2 cellular contexts compared by ENCODE assay signal in the genomic region with DNA sequence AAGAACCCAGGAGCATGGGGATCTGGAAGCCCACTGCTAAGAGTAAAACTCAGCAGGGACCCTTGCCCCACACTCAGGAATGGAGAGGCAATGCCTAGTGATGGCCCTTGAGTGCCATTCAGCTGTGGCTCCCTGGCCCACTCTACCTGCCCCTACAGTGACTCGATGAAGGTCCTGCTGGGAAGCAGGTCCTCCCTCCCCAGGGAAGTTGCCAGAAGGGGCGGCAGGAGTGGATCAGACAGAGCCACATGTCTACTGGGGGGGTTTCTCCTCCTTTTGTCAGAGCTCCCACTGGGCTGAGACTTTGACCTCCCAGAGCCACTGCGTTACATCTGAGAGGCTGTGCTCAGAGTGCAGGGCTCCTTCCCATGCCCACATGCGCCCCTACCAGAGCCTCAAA.
TF ChIP-seq lines count a peak whose summit lies in the region.

No MANE protein-coding gene starts in this region.

TF ChIP-seq in GM23338, 12 proteins besides CTCF, POLR2A, EP300 and RAD21:
- TF ChIP-seq POLR2AphosphoS5 (IDR thresholded peaks at IDR 0.05; ENCODE audit: low read depth) (no peak), EZH2 (IDR thresholded peaks at IDR 0.05; ENCODE audit: low read depth, unreplicated experiment) (no peak), ZNF331 (CRISPR knock-in tag; IDR thresholded peaks at IDR 0.05; ENCODE audit: low read depth) (no peak), NANOG (IDR thresholded peaks at IDR 0.05; ENCODE audit: borderline replicate concordance) (no peak), STAT1 (IDR thresholded peaks at IDR 0.05; ENCODE audit: unreplicated experiment) (no peak), EZH2phosphoT487 (IDR thresholded peaks at IDR 0.05; ENCODE audit: unreplicated experiment) (no peak)
- TF ChIP-seq, protein P1, sequence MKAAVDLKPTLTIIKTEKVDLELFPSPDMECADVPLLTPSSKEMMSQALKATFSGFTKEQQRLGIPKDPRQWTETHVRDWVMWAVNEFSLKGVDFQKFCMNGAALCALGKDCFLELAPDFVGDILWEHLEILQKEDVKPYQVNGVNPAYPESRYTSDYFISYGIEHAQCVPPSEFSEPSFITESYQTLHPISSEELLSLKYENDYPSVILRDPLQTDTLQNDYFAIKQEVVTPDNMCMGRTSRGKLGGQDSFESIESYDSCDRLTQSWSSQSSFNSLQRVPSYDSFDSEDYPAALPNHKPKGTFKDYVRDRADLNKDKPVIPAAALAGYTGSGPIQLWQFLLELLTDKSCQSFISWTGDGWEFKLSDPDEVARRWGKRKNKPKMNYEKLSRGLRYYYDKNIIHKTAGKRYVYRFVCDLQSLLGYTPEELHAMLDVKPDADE (IDR thresholded peaks at IDR 0.05) = no peak

TF ChIP-seq in K562, 482 proteins besides CTCF, POLR2A, EP300 and RAD21:
- TF ChIP-seq MCM2 (IDR thresholded peaks at IDR 0.05; ENCODE audit: low read depth) = no peak
- TF ChIP-seq, protein P2, sequence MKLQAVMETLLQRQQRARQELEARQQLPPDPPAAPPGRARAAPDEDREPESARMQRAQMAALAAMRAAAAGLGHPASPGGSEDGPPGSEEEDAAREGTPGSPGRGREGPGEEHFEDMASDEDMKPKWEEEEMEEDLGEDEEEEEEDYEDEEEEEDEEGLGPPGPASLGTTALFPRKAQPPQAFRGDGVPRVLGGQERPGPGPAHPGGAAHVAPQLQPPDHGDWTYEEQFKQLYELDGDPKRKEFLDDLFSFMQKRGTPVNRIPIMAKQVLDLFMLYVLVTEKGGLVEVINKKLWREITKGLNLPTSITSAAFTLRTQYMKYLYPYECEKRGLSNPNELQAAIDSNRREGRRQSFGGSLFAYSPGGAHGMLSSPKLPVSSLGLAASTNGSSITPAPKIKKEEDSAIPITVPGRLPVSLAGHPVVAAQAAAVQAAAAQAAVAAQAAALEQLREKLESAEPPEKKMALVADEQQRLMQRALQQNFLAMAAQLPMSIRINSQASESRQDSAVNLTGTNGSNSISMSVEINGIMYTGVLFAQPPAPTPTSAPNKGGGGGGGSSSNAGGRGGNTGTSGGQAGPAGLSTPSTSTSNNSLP (IDR thresholded peaks at IDR 0.05; ENCODE audit: borderline replicate concordance, low read depth, low read length) = no peak
- TF ChIP-seq ZNF165 (CRISPR knock-in tag; IDR thresholded peaks at IDR 0.05; ENCODE audit: borderline replicate concordance) = no peak
- TF ChIP-seq, protein P3, sequence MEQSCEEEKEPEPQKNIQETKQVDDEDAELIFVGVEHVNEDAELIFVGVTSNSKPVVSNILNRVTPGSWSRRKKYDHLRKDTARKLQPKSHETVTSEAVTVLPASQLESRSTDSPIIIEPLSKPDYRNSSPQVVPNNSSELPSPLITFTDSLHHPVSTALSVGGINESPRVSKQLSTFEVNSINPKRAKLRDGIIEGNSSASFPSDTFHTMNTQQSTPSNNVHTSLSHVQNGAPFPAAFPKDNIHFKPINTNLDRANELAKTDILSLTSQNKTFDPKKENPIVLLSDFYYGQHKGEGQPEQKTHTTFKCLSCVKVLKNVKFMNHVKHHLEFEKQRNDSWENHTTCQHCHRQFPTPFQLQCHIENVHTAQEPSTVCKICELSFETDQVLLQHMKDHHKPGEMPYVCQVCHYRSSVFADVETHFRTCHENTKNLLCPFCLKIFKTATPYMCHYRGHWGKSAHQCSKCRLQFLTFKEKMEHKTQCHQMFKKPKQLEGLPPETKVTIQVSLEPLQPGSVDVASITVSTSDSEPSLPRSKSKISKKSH (CRISPR knock-in tag; IDR thresholded peaks at IDR 0.05) = no peak
- TF ChIP-seq ARHGAP35 (IDR thresholded peaks at IDR 0.05; ENCODE audit: partially characterized antibody) = no peak
- TF ChIP-seq, protein P4, sequence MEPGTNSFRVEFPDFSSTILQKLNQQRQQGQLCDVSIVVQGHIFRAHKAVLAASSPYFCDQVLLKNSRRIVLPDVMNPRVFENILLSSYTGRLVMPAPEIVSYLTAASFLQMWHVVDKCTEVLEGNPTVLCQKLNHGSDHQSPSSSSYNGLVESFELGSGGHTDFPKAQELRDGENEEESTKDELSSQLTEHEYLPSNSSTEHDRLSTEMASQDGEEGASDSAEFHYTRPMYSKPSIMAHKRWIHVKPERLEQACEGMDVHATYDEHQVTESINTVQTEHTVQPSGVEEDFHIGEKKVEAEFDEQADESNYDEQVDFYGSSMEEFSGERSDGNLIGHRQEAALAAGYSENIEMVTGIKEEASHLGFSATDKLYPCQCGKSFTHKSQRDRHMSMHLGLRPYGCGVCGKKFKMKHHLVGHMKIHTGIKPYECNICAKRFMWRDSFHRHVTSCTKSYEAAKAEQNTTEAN (CRISPR knock-in tag; IDR thresholded peaks at IDR 0.05) = no peak
- TF ChIP-seq SIX5 (IDR thresholded peaks at IDR 0.05; ENCODE audit: borderline replicate concordance in 1 of 2, insufficient read depth in 1 of 2, low read depth in 1 of 2, low read length in 2 of 2) = no peak
- no peak for TF ChIP-seq MECOM (CRISPR knock-in tag; IDR thresholded peaks at IDR 0.05)
- no peak for TF ChIP-seq ZNF76 (CRISPR knock-in tag; IDR thresholded peaks at IDR 0.05; ENCODE audit: borderline replicate concordance)
- no peak for TF ChIP-seq MTA1 (IDR thresholded peaks at IDR 0.05; ENCODE audit: borderline replicate concordance)
- TF ChIP-seq, protein P5, sequence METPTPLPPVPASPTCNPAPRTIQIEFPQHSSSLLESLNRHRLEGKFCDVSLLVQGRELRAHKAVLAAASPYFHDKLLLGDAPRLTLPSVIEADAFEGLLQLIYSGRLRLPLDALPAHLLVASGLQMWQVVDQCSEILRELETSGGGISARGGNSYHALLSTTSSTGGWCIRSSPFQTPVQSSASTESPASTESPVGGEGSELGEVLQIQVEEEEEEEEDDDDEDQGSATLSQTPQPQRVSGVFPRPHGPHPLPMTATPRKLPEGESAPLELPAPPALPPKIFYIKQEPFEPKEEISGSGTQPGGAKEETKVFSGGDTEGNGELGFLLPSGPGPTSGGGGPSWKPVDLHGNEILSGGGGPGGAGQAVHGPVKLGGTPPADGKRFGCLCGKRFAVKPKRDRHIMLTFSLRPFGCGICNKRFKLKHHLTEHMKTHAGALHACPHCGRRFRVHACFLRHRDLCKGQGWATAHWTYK (CRISPR knock-in tag; IDR thresholded peaks at IDR 0.05) = no peak
- no peak for TF ChIP-seq ERF (CRISPR knock-in tag; IDR thresholded peaks at IDR 0.05)
- TF ChIP-seq ZNF764 (CRISPR knock-in tag; IDR thresholded peaks at IDR 0.05; ENCODE audit: low read depth) = no peak
